ENCODE assay signal across 19 cellular contexts in genomic region chr15:67916565-67916964, GRCh38.
DNase-seq lines count a peak whose midpoint lies in the region; ATAC-seq and TF ChIP-seq lines count a peak whose summit lies in the region.
"Had no signal": no experiment of that assay in that cellular context is flagged by ENCODE, and none has a peak within 500 bp of the region (broad histone marks: within the 10 kb centered on the region; RNA-seq: fewer than 3 reads in every experiment).

No MANE protein-coding gene starts in this region.

- peaks cover 4 to 21% of the 10 kb centered on the region in 2 donors for H3K27me3 Mint-ChIP-seq in natural killer cell treated with Interleukin-12 subunit alpha and Interleukin-12 subunit beta and Interleukin-15 and Interleukin-18, amount 100 ng/mL, for 72 hours
- H3K27me3 Mint-ChIP-seq: activated B cell treated with CpG ODN at 0.5 μM for 24 hours; activated CD8-positive, alpha-beta T cell treated with anti-CD3 and anti-CD28 coated beads for 36 hours had no signal

- POLR2A ChIA-PET in Panc1 (lab: Charles Lee), result interaction anchor here (0.6 kb wide), 2 partner anchors 53 to 477 kb away, joined by 7 to 19 read pairs; no protein-coding TSS in a partner anchor

- H3K36me3 ChIP-seq in Panc1 (ENCODE audit: control insufficient read depth, insufficient read depth, low read length) (no peaks in the 10 kb centered on the region), colonic mucosa (no peaks in the 10 kb centered on the region), muscle layer of colon (ENCODE audit: insufficient read depth, low read length) (no peaks in the 10 kb centered on the region), suprapubic skin (no peaks in the 10 kb centered on the region)
- H3K36me3 ChIP-seq: breast epithelium had no signal

- H3K27me3 ChIP-seq in Panc1 (ENCODE audit: control insufficient read depth, insufficient read depth, low read length), result no peaks in the 10 kb centered on the region
- no peaks in the 10 kb centered on the region for H3K27me3 ChIP-seq in colonic mucosa
- H3K27me3 ChIP-seq in muscle layer of colon (ENCODE audit: control insufficient read depth in 1 of 2, insufficient read depth in 2 of 2, low read length in 2 of 2), result no peaks in the 10 kb centered on the region
- H3K27me3 ChIP-seq in suprapubic skin, result no peaks in the 10 kb centered on the region
- H3K27me3 ChIP-seq: breast epithelium had no signal

- TF ChIP-seq CTCF in Panc1 (IDR thresholded peaks at IDR 0.05), result no peak
- no peak for TF ChIP-seq CTCF in colonic mucosa (IDR thresholded peaks at IDR 0.05)
- no peak for TF ChIP-seq CTCF in suprapubic skin (IDR thresholded peaks at IDR 0.05)

- in situ Hi-C loops in Panc1 (cut with HindIII; ENCODE audit: low pct_unique_long_range_greater_than_20kb, low sequenced_read_pairs), result no loop called here

- H3K9me3 ChIP-seq in Panc1 (ENCODE audit: control insufficient read depth, insufficient read depth, low read depth, low read length), result peaks cover 6% of the 10 kb centered on the region; the same call in 1 of the 2 replicates
- H3K9me3 ChIP-seq in colonic mucosa, result no peaks in the 10 kb centered on the region
- no peaks in the 10 kb centered on the region for H3K9me3 ChIP-seq in muscle layer of colon (ENCODE audit: low read length)
- H3K9me3 ChIP-seq in suprapubic skin, result no peaks in the 10 kb centered on the region

- H3K27ac Mint-ChIP-seq in natural killer cell treated with Interleukin-12 subunit alpha and Interleukin-12 subunit beta and Interleukin-15 and Interleukin-18, amount 100 ng/mL, for 72 hours, result no peak overlapping the region
- H3K27ac Mint-ChIP-seq: activated B cell treated with CpG ODN at 0.5 μM for 24 hours; activated CD8-positive, alpha-beta T cell treated with anti-CD3 and anti-CD28 coated beads for 36 hours; activated naive CD4-positive, alpha-beta T cell treated with anti-CD3 and anti-CD28 coated beads, Interleukin-2, amount 50 U/mL, for 72 hours; activated T-cell treated with anti-CD3 and anti-CD28 coated beads, Interleukin-2, amount 50 U/mL, for 72 hours; naive B cell; stimulated activated naive CD8-positive, alpha-beta T cell treated with anti-CD3 and anti-CD28 coated beads, Interleukin-15, Interleukin-2, amounts not matched to agents 100 ng/mL and 50 ng/mL, for 24 hours; T-helper 1 cell treated with Interleukin-12 subunit alpha and Interleukin-12 subunit beta and Interleukin-4 antibody, amounts not matched to agents 30 μg/mL and 1 μg/mL, for 36 hours had no signal

- H3K9ac ChIP-seq in colonic mucosa (ENCODE audit: low read depth in 2 of 2, low read length in 2 of 2) (no peak overlapping the region), muscle layer of colon (ENCODE audit: low read length) (peak overlapping the region; percentile 4)

- H3K4me1 ChIP-seq in Panc1 (ENCODE audit: control insufficient read depth, insufficient read depth, low read length) (peaks cover 35% of the 10 kb centered on the region), colonic mucosa (peaks cover 3% of the 10 kb centered on the region), muscle layer of colon (ENCODE audit: insufficient read depth, low read length) (peaks cover 44% of the 10 kb centered on the region), suprapubic skin (peaks cover 14% of the 10 kb centered on the region)
- H3K4me1 ChIP-seq: breast epithelium had no signal

- TF ChIP-seq EP300 in suprapubic skin (IDR thresholded peaks at IDR 0.05), result no peak

- no peak overlapping the region for H3K4me3 Mint-ChIP-seq in natural killer cell treated with Interleukin-12 subunit alpha and Interleukin-12 subunit beta and Interleukin-15 and Interleukin-18, amount 100 ng/mL, for 72 hours
- H3K4me3 Mint-ChIP-seq: activated B cell treated with CpG ODN at 0.5 μM for 24 hours; activated CD8-positive, alpha-beta T cell treated with anti-CD3 and anti-CD28 coated beads for 36 hours; activated T-cell treated with anti-CD3 and anti-CD28 coated beads, Interleukin-2, amount 50 U/mL, for 72 hours; naive B cell; stimulated activated naive CD8-positive, alpha-beta T cell treated with anti-CD3 and anti-CD28 coated beads, Interleukin-15, Interleukin-2, amounts not matched to agents 100 ng/mL and 50 ng/mL, for 24 hours; T-helper 1 cell treated with Interleukin-12 subunit alpha and Interleukin-12 subunit beta and Interleukin-4 antibody, amounts not matched to agents 30 μg/mL and 1 μg/mL, for 36 hours had no signal

- DNase-seq in Panc1 (ENCODE audit: low read depth, low spot score), result no peak
- no peak for DNase-seq in colonic mucosa
- DNase-seq in suprapubic skin (ENCODE audit: low spot score in 2 of 2), result no peak
- no peak for DNase-seq in natural killer cell treated with Interleukin-12 subunit alpha and Interleukin-12 subunit beta and Interleukin-15 and Interleukin-18, amount 100 ng/mL, for 72 hours (ENCODE audit: low spot score)
- DNase-seq in ecto neural progenitor cell (ENCODE audit: low spot score), result no peak
- no peak for DNase-seq in stimulated activated CD4-positive, alpha-beta T cell treated with anti-CD3 and anti-CD28 coated beads, Interleukin-4, amount 100 ng/mL, for 1 hour
- DNase-seq: activated B cell treated with CpG ODN at 0.5 μM for 24 hours; activated CD8-positive, alpha-beta T cell treated with anti-CD3 and anti-CD28 coated beads for 36 hours; activated T-cell treated with anti-CD3 and anti-CD28 coated beads, Interleukin-2, amount 50 U/mL, for 72 hours; AML-193; naive B cell; NCI-H187; stimulated activated CD4-positive, alpha-beta T cell treated with anti-CD3 and anti-CD28 coated beads, Interleukin-15, amount 100 ng/mL, for 24 hours had no signal

- intact Hi-C loops in Panc1 (cut with micrococcal nuclease; ENCODE audit: unreplicated experiment), result loop anchor here (5.0 kb wide), 1 partner anchor 49 kb away; no protein-coding TSS in a partner anchor
- intact Hi-C loops in colonic mucosa (cut with DNase I), result no loop called here

- peak overlapping the region; percentile 99 for H3K27ac ChIP-seq in Panc1 (ENCODE audit: low read length)
- peak overlapping the region; percentile 78 for H3K27ac ChIP-seq in colonic mucosa
- H3K27ac ChIP-seq in muscle layer of colon (ENCODE audit: low read depth, low read length), result peak overlapping the region; percentile 57
- H3K27ac ChIP-seq in suprapubic skin, result peak overlapping the region; percentile 58

- no peak for TF ChIP-seq POLR2A in suprapubic skin (IDR thresholded peaks at IDR 0.05)

- CTCF ChIA-PET in Panc1 (lab: Charles Lee), result no interaction called here

- H3K36me3 Mint-ChIP-seq in natural killer cell treated with Interleukin-12 subunit alpha and Interleukin-12 subunit beta and Interleukin-15 and Interleukin-18, amount 100 ng/mL, for 72 hours, result no peaks in the 10 kb centered on the region

- no TSS peak for BruUV-seq in Panc1 (replicated peaks; lab: Mats Ljungman, UMichigan)

- peaks cover 0 to 7% of the 10 kb centered on the region in 2 donors for H3K4me1 Mint-ChIP-seq in natural killer cell treated with Interleukin-12 subunit alpha and Interleukin-12 subunit beta and Interleukin-15 and Interleukin-18, amount 100 ng/mL, for 72 hours (ENCODE audit: low read depth in 2 of 2)
- H3K4me1 Mint-ChIP-seq: activated B cell treated with CpG ODN at 0.5 μM for 24 hours, naive B cell had no signal

- 46% methylated on average over 2 of the region's 2 CpGs for WGBS in suprapubic skin

- no peaks in the 10 kb centered on the region for H3K9me3 Mint-ChIP-seq in natural killer cell treated with Interleukin-12 subunit alpha and Interleukin-12 subunit beta and Interleukin-15 and Interleukin-18, amount 100 ng/mL, for 72 hours
- H3K9me3 Mint-ChIP-seq: activated CD8-positive, alpha-beta T cell treated with anti-CD3 and anti-CD28 coated beads for 36 hours had no signal

- H3K4me3 ChIP-seq in Panc1 (ENCODE audit: low read depth in 2 of 2, low read length in 2 of 2), result no peak overlapping the region
- H3K4me3 ChIP-seq in colonic mucosa, result no peak overlapping the region
- no peak overlapping the region for H3K4me3 ChIP-seq in muscle layer of colon (ENCODE audit: low read depth in 1 of 2, low read length in 2 of 2)
- H3K4me3 ChIP-seq in suprapubic skin, result no peak overlapping the region
- H3K4me3 ChIP-seq: breast epithelium had no signal

- ATAC-seq in Panc1, result no peak
- ATAC-seq in natural killer cell treated with Interleukin-12 subunit alpha and Interleukin-12 subunit beta and Interleukin-15 and Interleukin-18, amount 100 ng/mL, for 72 hours, result no peak
- ATAC-seq in GM21737 (IDR thresholded peaks at IDR 0.05; ENCODE audit: unreplicated experiment), result no peak
- ATAC-seq: activated CD8-positive, alpha-beta T cell treated with anti-CD3 and anti-CD28 coated beads for 36 hours; activated naive CD4-positive, alpha-beta T cell treated with anti-CD3 and anti-CD28 coated beads, Interleukin-2, amount 50 U/mL, for 72 hours; activated T-cell treated with anti-CD3 and anti-CD28 coated beads, Interleukin-2, amount 50 U/mL, for 72 hours had no signal
